8 cellular contexts compared by ENCODE assay signal in genomic region chr22:20508067-20508755, GRCh38. TPM values are rescaled to one million over a fixed set of nuclear protein-coding genes. Genes with fewer than 3 reads are reported as not detected.
DNase-seq lines count a peak whose midpoint lies in the region; ATAC-seq and TF ChIP-seq lines count a peak whose summit lies in the region.
"Not testable (repeated sequence)": the region's sequence is repeated elsewhere in the genome, so short reads cannot be mapped to it uniquely, and the experiment has no call there.

No MANE protein-coding gene starts in this region.

- H3K27ac Mint-ChIP-seq in Calu3 (ENCODE audit: unreplicated experiment): peak overlapping the region; percentile 77
- peak overlapping the region; percentile 94 for H3K27ac Mint-ChIP-seq in T-helper 17 cell
- H3K27ac Mint-ChIP-seq in osteocyte (ENCODE audit: unreplicated experiment): peak overlapping the region; percentile 97

- H3K4me1 Mint-ChIP-seq in Calu3 (ENCODE audit: low read depth, unreplicated experiment) (peaks cover 57% of the 10 kb centered on the region), T-helper 17 cell (peaks cover 48% of the 10 kb centered on the region), osteocyte (ENCODE audit: unreplicated experiment) (peaks cover 55% of the 10 kb centered on the region)

- H3K4me3 ChIP-seq in HUES6 (ENCODE audit: low read depth, low read length) (peak overlapping the region; percentile 95), astrocyte of the cerebellum (ENCODE audit: low read depth, low read length) (peak overlapping the region; percentile 56), esophagus squamous epithelium (peak overlapping the region; percentile 82 to 99 (median 94)), tibial artery (peak overlapping the region; percentile 77 to 95)

- 3% methylated on average over 19 to 21 of the region's 21 CpGs for WGBS in esophagus squamous epithelium, 2 donors

- not testable (repeated sequence) for H3K27me3 Mint-ChIP-seq in Calu3 (ENCODE audit: unreplicated experiment); T-helper 17 cell; osteocyte (ENCODE audit: unreplicated experiment)

- DNase-seq in Calu3; T-helper 17 cell; astrocyte of the cerebellum (ENCODE audit: low read depth); esophagus squamous epithelium (lab: John Stamatoyannopoulos, UW); osteocyte (ENCODE audit: extremely low spot score, unreplicated experiment); tibial artery: not testable (repeated sequence)
- DNase-seq in left kidney (ENCODE audit: low read depth, low spot score): peak; percentile 65

- H3K9me3 ChIP-seq in HUES6 (ENCODE audit: control insufficient read depth, insufficient read depth, low read depth, low read length); T-helper 17 cell (ENCODE audit: control insufficient read depth, low read length, poor library complexity, severe bottlenecking); esophagus squamous epithelium; tibial artery: not testable (repeated sequence)

- not testable (repeated sequence) for TF ChIP-seq POLR2A in esophagus squamous epithelium (IDR thresholded peaks at IDR 0.05)

- not testable (repeated sequence) for BruUV-seq in Calu3 (replicated peaks; lab: Mats Ljungman, UMichigan)

- in situ Hi-C loops in astrocyte of the cerebellum (cut with HindIII; ENCODE audit: low sequenced_read_pairs): not testable (repeated sequence)

- TF ChIP-seq CTCF in Calu3 (IDR thresholded peaks at IDR 0.05; ENCODE audit: unreplicated experiment); astrocyte of the cerebellum (IDR thresholded peaks at IDR 0.05; ENCODE audit: low read depth, low read length, missing control alignments); esophagus squamous epithelium (IDR thresholded peaks at IDR 0.05); osteocyte (IDR thresholded peaks at IDR 0.05); tibial artery (IDR thresholded peaks at IDR 0.05): not testable (repeated sequence)

- intact Hi-C loops in Calu3 (cut with micrococcal nuclease; ENCODE audit: unreplicated experiment): loop anchor here (5.0 kb wide), 1 partner anchor 59 kb away; no protein-coding TSS in a partner anchor
- intact Hi-C loops in esophagus squamous epithelium (cut with DNase I); tibial artery (cut with DNase I; ENCODE audit: low total_unique reads): not testable (repeated sequence)

- CTCF ChIA-PET in Calu3 (lab: Charles Lee): interaction anchor here (0.8 kb wide), 1 partner anchor 13 kb away, joined by 3 read pairs; no protein-coding TSS in a partner anchor

- not testable (repeated sequence) for H3K27me3 ChIP-seq in HUES6 (ENCODE audit: control insufficient read depth, insufficient read depth, low read length); esophagus squamous epithelium; tibial artery

- H3K4me3 Mint-ChIP-seq in Calu3 (ENCODE audit: low read depth, unreplicated experiment) (peak overlapping the region; percentile 79), T-helper 17 cell (peak overlapping the region; percentile 99), osteocyte (ENCODE audit: unreplicated experiment) (peak overlapping the region; percentile 90)

- not testable (repeated sequence) for H3K36me3 ChIP-seq in HUES6 (ENCODE audit: control insufficient read depth, insufficient read depth, low read length); esophagus squamous epithelium; tibial artery

- peaks cover 43% of the 10 kb centered on the region for H3K36me3 Mint-ChIP-seq in Calu3 (ENCODE audit: insufficient read depth, unreplicated experiment)
- H3K36me3 Mint-ChIP-seq in T-helper 17 cell (ENCODE audit: low read depth); osteocyte (ENCODE audit: unreplicated experiment): not testable (repeated sequence)

- peak overlapping the region; percentile 89 for H3K9ac ChIP-seq in HUES6 (ENCODE audit: low read length)

- H3K27ac ChIP-seq in HUES6 (ENCODE audit: low read depth, low read length): peak overlapping the region; percentile 67
- peak overlapping the region; percentile 97 to 99 (median 99) for H3K27ac ChIP-seq in esophagus squamous epithelium
- peak overlapping the region; percentile 97 to 99 for H3K27ac ChIP-seq in tibial artery

- not testable (repeated sequence) for ATAC-seq in T-helper 17 cell

- peaks cover 31% of the 10 kb centered on the region for H3K4me1 ChIP-seq in HUES6 (ENCODE audit: control insufficient read depth, insufficient read depth, low read length)
- H3K4me1 ChIP-seq in esophagus squamous epithelium: peaks cover 32 to 69% (median 34%) of the 10 kb centered on the region in 3 donors
- peaks cover 0 to 45% (median 38%) of the 10 kb centered on the region in 4 donors for H3K4me1 ChIP-seq in tibial artery

- H3K9me3 Mint-ChIP-seq in Calu3 (ENCODE audit: low read depth, unreplicated experiment); osteocyte (ENCODE audit: unreplicated experiment): not testable (repeated sequence)

RNA-seq across cellular contexts. Expression of gene MED15, which starts 0.8 kb away (rescaled TPM):
- total RNA-seq in Calu3 (2022) (137 and 144 TPM in 2 replicates), T-helper 17 cell (100 to 1,000 TPM; 207 to 251 TPM), esophagus squamous epithelium (10 to 100 TPM; 31.6 to 51.4 (median 46.1) TPM), osteocyte (104 TPM in 2 replicates)

RNA-seq across cellular contexts. Expression of gene KLHL22, which starts 12.6 kb away (rescaled TPM):
- 26.5 and 28.1 TPM in 2 replicates for total RNA-seq in Calu3 (2022)
- 10 to 100 TPM; 28.1 to 33.1 TPM for total RNA-seq in T-helper 17 cell
- total RNA-seq in esophagus squamous epithelium: 10 to 100 TPM in 1 of 4 donors, 1 to 10 TPM in 3; 7.7 to 13.0 (median 8.3) TPM
- 44.7 and 46.3 TPM in 2 replicates for total RNA-seq in osteocyte
